Comparison of ENCODE assay signal across 1 cellular context in genomic region chr3:119676771-119677640, GRCh38.
TF ChIP-seq lines count a peak whose summit lies in the region.

A gene with protein sequence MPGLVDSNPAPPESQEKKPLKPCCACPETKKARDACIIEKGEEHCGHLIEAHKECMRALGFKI (minus strand): TSS chr3:119677406. CDS start chr3:119677310, 96 bp downstream.

TF ChIP-seq in K562, 482 proteins besides CTCF, POLR2A, EP300 and RAD21 (continued from another document and continues in another):
- TF ChIP-seq, protein P1, sequence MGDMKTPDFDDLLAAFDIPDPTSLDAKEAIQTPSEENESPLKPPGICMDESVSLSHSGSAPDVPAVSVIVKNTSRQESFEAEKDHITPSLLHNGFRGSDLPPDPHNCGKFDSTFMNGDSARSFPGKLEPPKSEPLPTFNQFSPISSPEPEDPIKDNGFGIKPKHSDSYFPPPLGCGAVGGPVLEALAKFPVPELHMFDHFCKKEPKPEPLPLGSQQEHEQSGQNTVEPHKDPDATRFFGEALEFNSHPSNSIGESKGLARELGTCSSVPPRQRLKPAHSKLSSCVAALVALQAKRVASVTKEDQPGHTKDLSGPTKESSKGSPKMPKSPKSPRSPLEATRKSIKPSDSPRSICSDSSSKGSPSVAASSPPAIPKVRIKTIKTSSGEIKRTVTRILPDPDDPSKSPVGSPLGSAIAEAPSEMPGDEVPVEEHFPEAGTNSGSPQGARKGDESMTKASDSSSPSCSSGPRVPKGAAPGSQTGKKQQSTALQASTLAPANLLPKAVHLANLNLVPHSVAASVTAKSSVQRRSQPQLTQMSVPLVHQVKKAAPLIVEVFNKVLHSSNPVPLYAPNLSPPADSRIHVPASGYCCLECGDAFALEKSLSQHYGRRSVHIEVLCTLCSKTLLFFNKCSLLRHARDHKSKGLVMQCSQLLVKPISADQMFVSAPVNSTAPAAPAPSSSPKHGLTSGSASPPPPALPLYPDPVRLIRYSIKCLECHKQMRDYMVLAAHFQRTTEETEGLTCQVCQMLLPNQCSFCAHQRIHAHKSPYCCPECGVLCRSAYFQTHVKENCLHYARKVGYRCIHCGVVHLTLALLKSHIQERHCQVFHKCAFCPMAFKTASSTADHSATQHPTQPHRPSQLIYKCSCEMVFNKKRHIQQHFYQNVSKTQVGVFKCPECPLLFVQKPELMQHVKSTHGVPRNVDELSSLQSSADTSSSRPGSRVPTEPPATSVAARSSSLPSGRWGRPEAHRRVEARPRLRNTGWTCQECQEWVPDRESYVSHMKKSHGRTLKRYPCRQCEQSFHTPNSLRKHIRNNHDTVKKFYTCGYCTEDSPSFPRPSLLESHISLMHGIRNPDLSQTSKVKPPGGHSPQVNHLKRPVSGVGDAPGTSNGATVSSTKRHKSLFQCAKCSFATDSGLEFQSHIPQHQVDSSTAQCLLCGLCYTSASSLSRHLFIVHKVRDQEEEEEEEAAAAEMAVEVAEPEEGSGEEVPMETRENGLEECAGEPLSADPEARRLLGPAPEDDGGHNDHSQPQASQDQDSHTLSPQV (IDR thresholded peaks at IDR 0.05), result 0 out of 2 replicates have a peak, but pooled peaks have one; percentile 28
- TF ChIP-seq RBM34 (IDR thresholded peaks at IDR 0.05; ENCODE audit: borderline replicate concordance, insufficient read depth, low read length) (peak; percentile 100), NR2C1 (IDR thresholded peaks at IDR 0.05) (peak; percentile 100), NR2C1 (tag; IDR thresholded peaks at IDR 0.05) (peak; percentile 100), GATAD2B (IDR thresholded peaks at IDR 0.05; ENCODE audit: borderline replicate concordance) (no peak), MEIS2 (IDR thresholded peaks at IDR 0.05; ENCODE audit: partially characterized antibody) (peak; percentile 94), BCOR (IDR thresholded peaks at IDR 0.05) (no peak), E2F6 (IDR thresholded peaks at IDR 0.05; ENCODE audit: borderline replicate concordance in 1 of 2, extremely low read depth in 1 of 2, insufficient read depth in 1 of 2, insufficient read length in 1 of 2, low read depth in 1 of 2, low read length in 1 of 2, poor library complexity in 1 of 2, severe bottlenecking in 1 of 2) (peak in 1 of 2 experiments; percentile 64), ILF3 (IDR thresholded peaks at IDR 0.05; ENCODE audit: borderline replicate concordance) (no peak), NEUROD1 (IDR thresholded peaks at IDR 0.05; ENCODE audit: borderline replicate concordance, low read depth, low read length, partially characterized antibody) (no peak), RBM14 (IDR thresholded peaks at IDR 0.05; ENCODE audit: borderline replicate concordance, insufficient read depth, low read depth, low read length) (no peak), NFE2 (IDR thresholded peaks at IDR 0.05; ENCODE audit: low read depth) (no peak), ARHGAP35 (IDR thresholded peaks at IDR 0.05; ENCODE audit: partially characterized antibody) (no peak), ZBTB1 (CRISPR knock-in tag; IDR thresholded peaks at IDR 0.05; ENCODE audit: borderline replicate concordance, low read depth) (no peak), MCM3 (IDR thresholded peaks at IDR 0.05) (no peak), KHSRP (IDR thresholded peaks at IDR 0.05) (no peak), CSDE1 (IDR thresholded peaks at IDR 0.05) (no peak), FOXK1 (CRISPR knock-in tag; IDR thresholded peaks at IDR 0.05; ENCODE audit: borderline replicate concordance) (no peak), SRSF1 (IDR thresholded peaks at IDR 0.05; ENCODE audit: low read depth, low read length) (no peak), ZSCAN29 (IDR thresholded peaks at IDR 0.05) (no peak), ZNF77 (CRISPR knock-in tag; IDR thresholded peaks at IDR 0.05) (no peak), KLF1 (tag; IDR thresholded peaks at IDR 0.05) (peak; percentile 59; the same call in 1 of the 2 replicates), ZNF449 (CRISPR knock-in tag; IDR thresholded peaks at IDR 0.05) (no peak), ZNF41 (CRISPR knock-in tag; conservative IDR thresholded peaks at IDR 0.05) (no peak), BCL6 (CRISPR knock-in tag; IDR thresholded peaks at IDR 0.05) (no peak), NRF1 (conservative IDR thresholded peaks at IDR 0.05 in 1 of 2, IDR thresholded peaks at IDR 0.05 in 1 of 2) (peak; percentile 98), KDM1A (IDR thresholded peaks at IDR 0.05) (no peak)
- TF ChIP-seq, protein P2, sequence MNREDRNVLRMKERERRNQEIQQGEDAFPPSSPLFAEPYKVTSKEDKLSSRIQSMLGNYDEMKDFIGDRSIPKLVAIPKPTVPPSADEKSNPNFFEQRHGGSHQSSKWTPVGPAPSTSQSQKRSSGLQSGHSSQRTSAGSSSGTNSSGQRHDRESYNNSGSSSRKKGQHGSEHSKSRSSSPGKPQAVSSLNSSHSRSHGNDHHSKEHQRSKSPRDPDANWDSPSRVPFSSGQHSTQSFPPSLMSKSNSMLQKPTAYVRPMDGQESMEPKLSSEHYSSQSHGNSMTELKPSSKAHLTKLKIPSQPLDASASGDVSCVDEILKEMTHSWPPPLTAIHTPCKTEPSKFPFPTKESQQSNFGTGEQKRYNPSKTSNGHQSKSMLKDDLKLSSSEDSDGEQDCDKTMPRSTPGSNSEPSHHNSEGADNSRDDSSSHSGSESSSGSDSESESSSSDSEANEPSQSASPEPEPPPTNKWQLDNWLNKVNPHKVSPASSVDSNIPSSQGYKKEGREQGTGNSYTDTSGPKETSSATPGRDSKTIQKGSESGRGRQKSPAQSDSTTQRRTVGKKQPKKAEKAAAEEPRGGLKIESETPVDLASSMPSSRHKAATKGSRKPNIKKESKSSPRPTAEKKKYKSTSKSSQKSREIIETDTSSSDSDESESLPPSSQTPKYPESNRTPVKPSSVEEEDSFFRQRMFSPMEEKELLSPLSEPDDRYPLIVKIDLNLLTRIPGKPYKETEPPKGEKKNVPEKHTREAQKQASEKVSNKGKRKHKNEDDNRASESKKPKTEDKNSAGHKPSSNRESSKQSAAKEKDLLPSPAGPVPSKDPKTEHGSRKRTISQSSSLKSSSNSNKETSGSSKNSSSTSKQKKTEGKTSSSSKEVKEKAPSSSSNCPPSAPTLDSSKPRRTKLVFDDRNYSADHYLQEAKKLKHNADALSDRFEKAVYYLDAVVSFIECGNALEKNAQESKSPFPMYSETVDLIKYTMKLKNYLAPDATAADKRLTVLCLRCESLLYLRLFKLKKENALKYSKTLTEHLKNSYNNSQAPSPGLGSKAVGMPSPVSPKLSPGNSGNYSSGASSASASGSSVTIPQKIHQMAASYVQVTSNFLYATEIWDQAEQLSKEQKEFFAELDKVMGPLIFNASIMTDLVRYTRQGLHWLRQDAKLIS (CRISPR knock-in tag; IDR thresholded peaks at IDR 0.05), result no peak
- TF ChIP-seq, protein P3, sequence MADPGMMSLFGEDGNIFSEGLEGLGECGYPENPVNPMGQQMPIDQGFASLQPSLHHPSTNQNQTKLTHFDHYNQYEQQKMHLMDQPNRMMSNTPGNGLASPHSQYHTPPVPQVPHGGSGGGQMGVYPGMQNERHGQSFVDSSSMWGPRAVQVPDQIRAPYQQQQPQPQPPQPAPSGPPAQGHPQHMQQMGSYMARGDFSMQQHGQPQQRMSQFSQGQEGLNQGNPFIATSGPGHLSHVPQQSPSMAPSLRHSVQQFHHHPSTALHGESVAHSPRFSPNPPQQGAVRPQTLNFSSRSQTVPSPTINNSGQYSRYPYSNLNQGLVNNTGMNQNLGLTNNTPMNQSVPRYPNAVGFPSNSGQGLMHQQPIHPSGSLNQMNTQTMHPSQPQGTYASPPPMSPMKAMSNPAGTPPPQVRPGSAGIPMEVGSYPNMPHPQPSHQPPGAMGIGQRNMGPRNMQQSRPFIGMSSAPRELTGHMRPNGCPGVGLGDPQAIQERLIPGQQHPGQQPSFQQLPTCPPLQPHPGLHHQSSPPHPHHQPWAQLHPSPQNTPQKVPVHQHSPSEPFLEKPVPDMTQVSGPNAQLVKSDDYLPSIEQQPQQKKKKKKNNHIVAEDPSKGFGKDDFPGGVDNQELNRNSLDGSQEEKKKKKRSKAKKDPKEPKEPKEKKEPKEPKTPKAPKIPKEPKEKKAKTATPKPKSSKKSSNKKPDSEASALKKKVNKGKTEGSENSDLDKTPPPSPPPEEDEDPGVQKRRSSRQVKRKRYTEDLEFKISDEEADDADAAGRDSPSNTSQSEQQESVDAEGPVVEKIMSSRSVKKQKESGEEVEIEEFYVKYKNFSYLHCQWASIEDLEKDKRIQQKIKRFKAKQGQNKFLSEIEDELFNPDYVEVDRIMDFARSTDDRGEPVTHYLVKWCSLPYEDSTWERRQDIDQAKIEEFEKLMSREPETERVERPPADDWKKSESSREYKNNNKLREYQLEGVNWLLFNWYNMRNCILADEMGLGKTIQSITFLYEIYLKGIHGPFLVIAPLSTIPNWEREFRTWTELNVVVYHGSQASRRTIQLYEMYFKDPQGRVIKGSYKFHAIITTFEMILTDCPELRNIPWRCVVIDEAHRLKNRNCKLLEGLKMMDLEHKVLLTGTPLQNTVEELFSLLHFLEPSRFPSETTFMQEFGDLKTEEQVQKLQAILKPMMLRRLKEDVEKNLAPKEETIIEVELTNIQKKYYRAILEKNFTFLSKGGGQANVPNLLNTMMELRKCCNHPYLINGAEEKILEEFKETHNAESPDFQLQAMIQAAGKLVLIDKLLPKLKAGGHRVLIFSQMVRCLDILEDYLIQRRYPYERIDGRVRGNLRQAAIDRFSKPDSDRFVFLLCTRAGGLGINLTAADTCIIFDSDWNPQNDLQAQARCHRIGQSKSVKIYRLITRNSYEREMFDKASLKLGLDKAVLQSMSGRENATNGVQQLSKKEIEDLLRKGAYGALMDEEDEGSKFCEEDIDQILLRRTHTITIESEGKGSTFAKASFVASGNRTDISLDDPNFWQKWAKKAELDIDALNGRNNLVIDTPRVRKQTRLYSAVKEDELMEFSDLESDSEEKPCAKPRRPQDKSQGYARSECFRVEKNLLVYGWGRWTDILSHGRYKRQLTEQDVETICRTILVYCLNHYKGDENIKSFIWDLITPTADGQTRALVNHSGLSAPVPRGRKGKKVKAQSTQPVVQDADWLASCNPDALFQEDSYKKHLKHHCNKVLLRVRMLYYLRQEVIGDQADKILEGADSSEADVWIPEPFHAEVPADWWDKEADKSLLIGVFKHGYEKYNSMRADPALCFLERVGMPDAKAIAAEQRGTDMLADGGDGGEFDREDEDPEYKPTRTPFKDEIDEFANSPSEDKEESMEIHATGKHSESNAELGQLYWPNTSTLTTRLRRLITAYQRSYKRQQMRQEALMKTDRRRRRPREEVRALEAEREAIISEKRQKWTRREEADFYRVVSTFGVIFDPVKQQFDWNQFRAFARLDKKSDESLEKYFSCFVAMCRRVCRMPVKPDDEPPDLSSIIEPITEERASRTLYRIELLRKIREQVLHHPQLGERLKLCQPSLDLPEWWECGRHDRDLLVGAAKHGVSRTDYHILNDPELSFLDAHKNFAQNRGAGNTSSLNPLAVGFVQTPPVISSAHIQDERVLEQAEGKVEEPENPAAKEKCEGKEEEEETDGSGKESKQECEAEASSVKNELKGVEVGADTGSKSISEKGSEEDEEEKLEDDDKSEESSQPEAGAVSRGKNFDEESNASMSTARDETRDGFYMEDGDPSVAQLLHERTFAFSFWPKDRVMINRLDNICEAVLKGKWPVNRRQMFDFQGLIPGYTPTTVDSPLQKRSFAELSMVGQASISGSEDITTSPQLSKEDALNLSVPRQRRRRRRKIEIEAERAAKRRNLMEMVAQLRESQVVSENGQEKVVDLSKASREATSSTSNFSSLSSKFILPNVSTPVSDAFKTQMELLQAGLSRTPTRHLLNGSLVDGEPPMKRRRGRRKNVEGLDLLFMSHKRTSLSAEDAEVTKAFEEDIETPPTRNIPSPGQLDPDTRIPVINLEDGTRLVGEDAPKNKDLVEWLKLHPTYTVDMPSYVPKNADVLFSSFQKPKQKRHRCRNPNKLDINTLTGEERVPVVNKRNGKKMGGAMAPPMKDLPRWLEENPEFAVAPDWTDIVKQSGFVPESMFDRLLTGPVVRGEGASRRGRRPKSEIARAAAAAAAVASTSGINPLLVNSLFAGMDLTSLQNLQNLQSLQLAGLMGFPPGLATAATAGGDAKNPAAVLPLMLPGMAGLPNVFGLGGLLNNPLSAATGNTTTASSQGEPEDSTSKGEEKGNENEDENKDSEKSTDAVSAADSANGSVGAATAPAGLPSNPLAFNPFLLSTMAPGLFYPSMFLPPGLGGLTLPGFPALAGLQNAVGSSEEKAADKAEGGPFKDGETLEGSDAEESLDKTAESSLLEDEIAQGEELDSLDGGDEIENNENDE (IDR thresholded peaks at IDR 0.05; ENCODE audit: low read depth, low read length), result no peak
- TF ChIP-seq, protein P4, sequence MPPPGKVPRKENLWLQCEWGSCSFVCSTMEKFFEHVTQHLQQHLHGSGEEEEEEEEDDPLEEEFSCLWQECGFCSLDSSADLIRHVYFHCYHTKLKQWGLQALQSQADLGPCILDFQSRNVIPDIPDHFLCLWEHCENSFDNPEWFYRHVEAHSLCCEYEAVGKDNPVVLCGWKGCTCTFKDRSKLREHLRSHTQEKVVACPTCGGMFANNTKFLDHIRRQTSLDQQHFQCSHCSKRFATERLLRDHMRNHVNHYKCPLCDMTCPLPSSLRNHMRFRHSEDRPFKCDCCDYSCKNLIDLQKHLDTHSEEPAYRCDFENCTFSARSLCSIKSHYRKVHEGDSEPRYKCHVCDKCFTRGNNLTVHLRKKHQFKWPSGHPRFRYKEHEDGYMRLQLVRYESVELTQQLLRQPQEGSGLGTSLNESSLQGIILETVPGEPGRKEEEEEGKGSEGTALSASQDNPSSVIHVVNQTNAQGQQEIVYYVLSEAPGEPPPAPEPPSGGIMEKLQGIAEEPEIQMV (tag; conservative IDR thresholded peaks at IDR 0.05; ENCODE audit: low read depth), result no peak
